In genomic region chr4:8238061-8238511, GRCh38 we compare ENCODE assay signal across 1 cellular context.
TF ChIP-seq lines count a peak whose summit lies in the region.

No MANE protein-coding gene starts in this region.

TF ChIP-seq in GM12878, 131 proteins besides CTCF, POLR2A, EP300 and RAD21:
- TF ChIP-seq CHD2 (IDR thresholded peaks at IDR 0.05; ENCODE audit: borderline replicate concordance, low read depth, low read length), result no peak
- no peak for TF ChIP-seq ELK1 (IDR thresholded peaks at IDR 0.05; ENCODE audit: low read depth, low read length)
- TF ChIP-seq EED (IDR thresholded peaks at IDR 0.05; ENCODE audit: low read depth), result no peak
- TF ChIP-seq, protein P1, sequence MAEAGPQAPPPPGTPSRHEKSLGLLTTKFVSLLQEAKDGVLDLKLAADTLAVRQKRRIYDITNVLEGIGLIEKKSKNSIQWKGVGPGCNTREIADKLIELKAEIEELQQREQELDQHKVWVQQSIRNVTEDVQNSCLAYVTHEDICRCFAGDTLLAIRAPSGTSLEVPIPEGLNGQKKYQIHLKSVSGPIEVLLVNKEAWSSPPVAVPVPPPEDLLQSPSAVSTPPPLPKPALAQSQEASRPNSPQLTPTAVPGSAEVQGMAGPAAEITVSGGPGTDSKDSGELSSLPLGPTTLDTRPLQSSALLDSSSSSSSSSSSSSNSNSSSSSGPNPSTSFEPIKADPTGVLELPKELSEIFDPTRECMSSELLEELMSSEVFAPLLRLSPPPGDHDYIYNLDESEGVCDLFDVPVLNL (IDR thresholded peaks at IDR 0.05; ENCODE audit: low read depth, low read length), result no peak
- TF ChIP-seq, protein P2, sequence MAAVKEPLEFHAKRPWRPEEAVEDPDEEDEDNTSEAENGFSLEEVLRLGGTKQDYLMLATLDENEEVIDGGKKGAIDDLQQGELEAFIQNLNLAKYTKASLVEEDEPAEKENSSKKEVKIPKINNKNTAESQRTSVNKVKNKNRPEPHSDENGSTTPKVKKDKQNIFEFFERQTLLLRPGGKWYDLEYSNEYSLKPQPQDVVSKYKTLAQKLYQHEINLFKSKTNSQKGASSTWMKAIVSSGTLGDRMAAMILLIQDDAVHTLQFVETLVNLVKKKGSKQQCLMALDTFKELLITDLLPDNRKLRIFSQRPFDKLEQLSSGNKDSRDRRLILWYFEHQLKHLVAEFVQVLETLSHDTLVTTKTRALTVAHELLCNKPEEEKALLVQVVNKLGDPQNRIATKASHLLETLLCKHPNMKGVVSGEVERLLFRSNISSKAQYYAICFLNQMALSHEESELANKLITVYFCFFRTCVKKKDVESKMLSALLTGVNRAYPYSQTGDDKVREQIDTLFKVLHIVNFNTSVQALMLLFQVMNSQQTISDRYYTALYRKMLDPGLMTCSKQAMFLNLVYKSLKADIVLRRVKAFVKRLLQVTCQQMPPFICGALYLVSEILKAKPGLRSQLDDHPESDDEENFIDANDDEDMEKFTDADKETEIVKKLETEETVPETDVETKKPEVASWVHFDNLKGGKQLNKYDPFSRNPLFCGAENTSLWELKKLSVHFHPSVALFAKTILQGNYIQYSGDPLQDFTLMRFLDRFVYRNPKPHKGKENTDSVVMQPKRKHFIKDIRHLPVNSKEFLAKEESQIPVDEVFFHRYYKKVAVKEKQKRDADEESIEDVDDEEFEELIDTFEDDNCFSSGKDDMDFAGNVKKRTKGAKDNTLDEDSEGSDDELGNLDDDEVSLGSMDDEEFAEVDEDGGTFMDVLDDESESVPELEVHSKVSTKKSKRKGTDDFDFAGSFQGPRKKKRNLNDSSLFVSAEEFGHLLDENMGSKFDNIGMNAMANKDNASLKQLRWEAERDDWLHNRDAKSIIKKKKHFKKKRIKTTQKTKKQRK (IDR thresholded peaks at IDR 0.05; ENCODE audit: low read depth, low read length), result no peak
- no peak for TF ChIP-seq ZNF384 (IDR thresholded peaks at IDR 0.05; ENCODE audit: borderline replicate concordance, low read depth, low read length)
- TF ChIP-seq, protein P3, sequence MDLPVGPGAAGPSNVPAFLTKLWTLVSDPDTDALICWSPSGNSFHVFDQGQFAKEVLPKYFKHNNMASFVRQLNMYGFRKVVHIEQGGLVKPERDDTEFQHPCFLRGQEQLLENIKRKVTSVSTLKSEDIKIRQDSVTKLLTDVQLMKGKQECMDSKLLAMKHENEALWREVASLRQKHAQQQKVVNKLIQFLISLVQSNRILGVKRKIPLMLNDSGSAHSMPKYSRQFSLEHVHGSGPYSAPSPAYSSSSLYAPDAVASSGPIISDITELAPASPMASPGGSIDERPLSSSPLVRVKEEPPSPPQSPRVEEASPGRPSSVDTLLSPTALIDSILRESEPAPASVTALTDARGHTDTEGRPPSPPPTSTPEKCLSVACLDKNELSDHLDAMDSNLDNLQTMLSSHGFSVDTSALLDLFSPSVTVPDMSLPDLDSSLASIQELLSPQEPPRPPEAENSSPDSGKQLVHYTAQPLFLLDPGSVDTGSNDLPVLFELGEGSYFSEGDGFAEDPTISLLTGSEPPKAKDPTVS (IDR thresholded peaks at IDR 0.05; ENCODE audit: low read depth, low read length), result no peak
- TF ChIP-seq BHLHE40 (IDR thresholded peaks at IDR 0.05; ENCODE audit: borderline replicate concordance in 1 of 2, low read depth in 2 of 2, low read length in 1 of 2), result no peak
- TF ChIP-seq, protein P4, sequence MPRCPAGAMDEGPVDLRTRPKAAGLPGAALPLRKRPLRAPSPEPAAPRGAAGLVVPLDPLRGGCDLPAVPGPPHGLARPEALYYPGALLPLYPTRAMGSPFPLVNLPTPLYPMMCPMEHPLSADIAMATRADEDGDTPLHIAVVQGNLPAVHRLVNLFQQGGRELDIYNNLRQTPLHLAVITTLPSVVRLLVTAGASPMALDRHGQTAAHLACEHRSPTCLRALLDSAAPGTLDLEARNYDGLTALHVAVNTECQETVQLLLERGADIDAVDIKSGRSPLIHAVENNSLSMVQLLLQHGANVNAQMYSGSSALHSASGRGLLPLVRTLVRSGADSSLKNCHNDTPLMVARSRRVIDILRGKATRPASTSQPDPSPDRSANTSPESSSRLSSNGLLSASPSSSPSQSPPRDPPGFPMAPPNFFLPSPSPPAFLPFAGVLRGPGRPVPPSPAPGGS (IDR thresholded peaks at IDR 0.05; ENCODE audit: borderline replicate concordance, insufficient read depth, low read depth, low read length, poor library complexity, severe bottlenecking), result no peak
- TF ChIP-seq, protein P5, sequence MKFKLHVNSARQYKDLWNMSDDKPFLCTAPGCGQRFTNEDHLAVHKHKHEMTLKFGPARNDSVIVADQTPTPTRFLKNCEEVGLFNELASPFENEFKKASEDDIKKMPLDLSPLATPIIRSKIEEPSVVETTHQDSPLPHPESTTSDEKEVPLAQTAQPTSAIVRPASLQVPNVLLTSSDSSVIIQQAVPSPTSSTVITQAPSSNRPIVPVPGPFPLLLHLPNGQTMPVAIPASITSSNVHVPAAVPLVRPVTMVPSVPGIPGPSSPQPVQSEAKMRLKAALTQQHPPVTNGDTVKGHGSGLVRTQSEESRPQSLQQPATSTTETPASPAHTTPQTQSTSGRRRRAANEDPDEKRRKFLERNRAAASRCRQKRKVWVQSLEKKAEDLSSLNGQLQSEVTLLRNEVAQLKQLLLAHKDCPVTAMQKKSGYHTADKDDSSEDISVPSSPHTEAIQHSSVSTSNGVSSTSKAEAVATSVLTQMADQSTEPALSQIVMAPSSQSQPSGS (IDR thresholded peaks at IDR 0.05; ENCODE audit: low read length), result no peak
- TF ChIP-seq, protein P6, sequence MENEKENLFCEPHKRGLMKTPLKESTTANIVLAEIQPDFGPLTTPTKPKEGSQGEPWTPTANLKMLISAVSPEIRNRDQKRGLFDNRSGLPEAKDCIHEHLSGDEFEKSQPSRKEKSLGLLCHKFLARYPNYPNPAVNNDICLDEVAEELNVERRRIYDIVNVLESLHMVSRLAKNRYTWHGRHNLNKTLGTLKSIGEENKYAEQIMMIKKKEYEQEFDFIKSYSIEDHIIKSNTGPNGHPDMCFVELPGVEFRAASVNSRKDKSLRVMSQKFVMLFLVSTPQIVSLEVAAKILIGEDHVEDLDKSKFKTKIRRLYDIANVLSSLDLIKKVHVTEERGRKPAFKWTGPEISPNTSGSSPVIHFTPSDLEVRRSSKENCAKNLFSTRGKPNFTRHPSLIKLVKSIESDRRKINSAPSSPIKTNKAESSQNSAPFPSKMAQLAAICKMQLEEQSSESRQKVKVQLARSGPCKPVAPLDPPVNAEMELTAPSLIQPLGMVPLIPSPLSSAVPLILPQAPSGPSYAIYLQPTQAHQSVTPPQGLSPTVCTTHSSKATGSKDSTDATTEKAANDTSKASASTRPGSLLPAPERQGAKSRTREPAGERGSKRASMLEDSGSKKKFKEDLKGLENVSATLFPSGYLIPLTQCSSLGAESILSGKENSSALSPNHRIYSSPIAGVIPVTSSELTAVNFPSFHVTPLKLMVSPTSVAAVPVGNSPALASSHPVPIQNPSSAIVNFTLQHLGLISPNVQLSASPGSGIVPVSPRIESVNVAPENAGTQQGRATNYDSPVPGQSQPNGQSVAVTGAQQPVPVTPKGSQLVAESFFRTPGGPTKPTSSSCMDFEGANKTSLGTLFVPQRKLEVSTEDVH (IDR thresholded peaks at IDR 0.05; ENCODE audit: low read depth, partially characterized antibody), result no peak
- no peak for TF ChIP-seq TBL1XR1 (IDR thresholded peaks at IDR 0.05; ENCODE audit: low read depth, low read length)
- no peak for TF ChIP-seq MXI1 (IDR thresholded peaks at IDR 0.05; ENCODE audit: low read depth, low read length)
- TF ChIP-seq, protein P7, sequence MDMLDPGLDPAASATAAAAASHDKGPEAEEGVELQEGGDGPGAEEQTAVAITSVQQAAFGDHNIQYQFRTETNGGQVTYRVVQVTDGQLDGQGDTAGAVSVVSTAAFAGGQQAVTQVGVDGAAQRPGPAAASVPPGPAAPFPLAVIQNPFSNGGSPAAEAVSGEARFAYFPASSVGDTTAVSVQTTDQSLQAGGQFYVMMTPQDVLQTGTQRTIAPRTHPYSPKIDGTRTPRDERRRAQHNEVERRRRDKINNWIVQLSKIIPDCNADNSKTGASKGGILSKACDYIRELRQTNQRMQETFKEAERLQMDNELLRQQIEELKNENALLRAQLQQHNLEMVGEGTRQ (IDR thresholded peaks at IDR 0.05; ENCODE audit: borderline replicate concordance, low read depth, low read length), result no peak
- no peak for TF ChIP-seq JUND (IDR thresholded peaks at IDR 0.05; ENCODE audit: low read depth, low read length)
- no peak for TF ChIP-seq CUX1 (IDR thresholded peaks at IDR 0.05; ENCODE audit: insufficient replicate concordance, low read depth, low read length)
- TF ChIP-seq POU2F2 (IDR thresholded peaks at IDR 0.05; ENCODE audit: borderline replicate concordance, low read depth, low read length), result no peak
- TF ChIP-seq ESRRA (IDR thresholded peaks at IDR 0.05; ENCODE audit: low read length), result no peak
- TF ChIP-seq, protein P8, sequence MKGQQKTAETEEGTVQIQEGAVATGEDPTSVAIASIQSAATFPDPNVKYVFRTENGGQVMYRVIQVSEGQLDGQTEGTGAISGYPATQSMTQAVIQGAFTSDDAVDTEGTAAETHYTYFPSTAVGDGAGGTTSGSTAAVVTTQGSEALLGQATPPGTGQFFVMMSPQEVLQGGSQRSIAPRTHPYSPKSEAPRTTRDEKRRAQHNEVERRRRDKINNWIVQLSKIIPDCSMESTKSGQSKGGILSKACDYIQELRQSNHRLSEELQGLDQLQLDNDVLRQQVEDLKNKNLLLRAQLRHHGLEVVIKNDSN (IDR thresholded peaks at IDR 0.05; ENCODE audit: borderline replicate concordance, extremely low read length, insufficient read depth, low read depth, low read length), result no peak
